In the genomic region with DNA sequence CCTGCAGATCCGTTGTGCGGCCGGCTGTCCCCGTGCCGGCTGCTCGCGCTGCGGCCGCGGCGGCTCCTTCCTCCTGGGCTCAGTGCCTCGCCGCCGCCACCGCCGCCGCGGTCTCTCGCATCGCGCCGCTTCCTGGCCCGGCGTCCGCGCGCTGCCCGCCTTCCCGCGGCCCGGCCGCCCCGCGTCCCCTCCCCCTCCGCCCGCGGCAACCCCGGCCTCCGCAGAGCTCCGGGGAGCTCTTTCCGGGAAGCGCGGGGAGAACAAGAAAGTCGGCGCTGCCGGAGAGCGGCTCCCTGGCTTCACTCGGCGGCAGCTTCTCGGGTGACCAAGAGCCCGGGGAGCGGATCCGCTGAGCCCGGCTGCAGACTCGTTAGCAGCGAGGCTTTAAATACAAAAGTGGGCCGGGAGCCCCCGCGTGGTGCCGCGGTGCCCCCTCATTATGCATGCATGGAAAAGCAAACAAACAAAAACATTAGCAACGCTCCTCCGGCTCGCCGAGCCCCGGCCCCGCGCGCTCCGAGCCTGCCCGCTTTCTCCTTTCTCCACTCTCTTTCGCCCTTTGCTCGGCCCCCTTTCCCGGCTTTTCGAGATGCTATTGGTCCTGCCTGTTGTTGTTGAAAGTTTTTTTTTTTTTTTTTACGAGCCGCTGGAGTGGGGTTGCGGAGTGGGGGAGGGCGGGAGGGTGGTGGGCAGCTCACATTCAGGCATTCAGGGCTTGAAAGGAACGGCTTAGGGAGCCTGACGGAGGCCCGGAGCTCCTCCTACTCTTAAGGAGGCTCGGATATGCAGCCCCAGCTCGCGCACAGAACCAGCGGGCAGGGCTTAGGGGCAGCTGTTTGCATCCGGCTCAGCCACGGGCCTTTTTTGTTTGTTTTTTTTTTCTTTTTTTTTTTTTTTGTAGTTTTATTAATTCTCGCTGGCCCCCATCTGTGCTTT, we compare ENCODE assay signal across 8 cellular contexts. TPM values are rescaled to one million over a fixed set of nuclear protein-coding genes. Genes with fewer than 3 reads are reported as not detected.
DNase-seq lines count a peak whose midpoint lies in the region; ATAC-seq and TF ChIP-seq lines count a peak whose summit lies in the region.

A gene with protein sequence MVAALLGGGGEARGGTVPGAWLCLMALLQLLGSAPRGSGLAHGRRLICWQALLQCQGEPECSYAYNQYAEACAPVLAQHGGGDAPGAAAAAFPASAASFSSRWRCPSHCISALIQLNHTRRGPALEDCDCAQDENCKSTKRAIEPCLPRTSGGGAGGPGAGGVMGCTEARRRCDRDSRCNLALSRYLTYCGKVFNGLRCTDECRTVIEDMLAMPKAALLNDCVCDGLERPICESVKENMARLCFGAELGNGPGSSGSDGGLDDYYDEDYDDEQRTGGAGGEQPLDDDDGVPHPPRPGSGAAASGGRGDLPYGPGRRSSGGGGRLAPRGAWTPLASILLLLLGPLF (minus strand): TSS at position 361 of the 936 bp plus-strand sequence. CDS start 727 bp downstream, outside the sequence.

- H3K27ac ChIP-seq in smooth muscle cell (ENCODE audit: low read depth), result peak within 1 kb of the TSS; percentile 84

- H3K4me1 ChIP-seq in smooth muscle cell (ENCODE audit: low read depth), result peaks cover 33% of the 10 kb centered on the region

- peak within 1 kb of the TSS; percentile 86 for H2AFZ ChIP-seq in smooth muscle cell (ENCODE audit: low read depth)

- TF ChIP-seq CTCF in GM06990 (IDR thresholded peaks at IDR 0.05; ENCODE audit: insufficient read depth, low read length, poor library complexity, severe bottlenecking), result no peak
- TF ChIP-seq CTCF in activated B cell treated with CpG ODN at 0.5 μM for 24 hours (IDR thresholded peaks at IDR 0.05), result no peak
- no peak for TF ChIP-seq CTCF in smooth muscle cell (IDR thresholded peaks at IDR 0.05; ENCODE audit: borderline replicate concordance, insufficient read depth, poor library complexity, severe bottlenecking)

- POLR2A ChIA-PET in activated B cell treated with CpG ODN at 0.5 μM for 24 hours (lab: Charles Lee), result no interaction called here

- WGBS in smooth muscle cell (ENCODE audit: low lambda C conversion rate), result under 1% methylated on average over 42 of the region's 89 CpGs

- H3K4me3 ChIP-seq in GM06990 (replicated peaks; ENCODE audit: low read depth, low read length), result peak within 1 kb of the TSS; percentile 64
- peak within 1 kb of the TSS; percentile 94 for H3K4me3 ChIP-seq in smooth muscle cell

- peak within 1 kb of the TSS; percentile 54 for H3K9ac ChIP-seq in smooth muscle cell (ENCODE audit: low read depth)

- ATAC-seq in HG02588 (IDR thresholded peaks at IDR 0.05; ENCODE audit: unreplicated experiment), result peak; percentile 49
- ATAC-seq in activated B cell treated with CpG ODN at 0.5 μM for 24 hours (ENCODE audit: low read depth), result peak; percentile 77

- H3K36me3 ChIP-seq in GM06990 (ENCODE audit: control insufficient read depth, insufficient read depth, low read length) (no peaks in the 10 kb centered on the region), smooth muscle cell (ENCODE audit: low read depth) (no peaks in the 10 kb centered on the region)

- H3K79me2 ChIP-seq in smooth muscle cell (ENCODE audit: low read depth), result peaks cover 21% of the 10 kb centered on the region

- H3K27me3 Mint-ChIP-seq in activated B cell treated with CpG ODN at 0.5 μM for 24 hours, result peaks cover 25% of the 10 kb centered on the region

- intact Hi-C loops in activated B cell treated with CpG ODN at 0.5 μM for 24 hours (cut with micrococcal nuclease), result loop anchor here (2.0 to 5.0 kb wide), 4 partner anchors 593 to 1440 kb away; a partner anchor contains a TSS

- peaks cover 2% of the 10 kb centered on the region for H3K9me3 Mint-ChIP-seq in activated B cell treated with CpG ODN at 0.5 μM for 24 hours

- no peaks in the 10 kb centered on the region for H3K9me3 ChIP-seq in smooth muscle cell (replicated peaks; ENCODE audit: low read depth)

- H3K36me3 Mint-ChIP-seq in activated B cell treated with CpG ODN at 0.5 μM for 24 hours (ENCODE audit: low read depth), result no peaks in the 10 kb centered on the region

- H4K20me1 ChIP-seq in smooth muscle cell (ENCODE audit: low read depth), result peaks cover 17% of the 10 kb centered on the region

- DNase-seq in GM06990 (ENCODE audit: extremely low read depth, insufficient read length) (peak; percentile 35), NCI-H1436 (lab: John Stamatoyannopoulos, UW) (peak; percentile 33), activated B cell treated with CpG ODN at 0.5 μM for 24 hours (peak; percentile 29), inferior parietal cortex (ENCODE audit: extremely low spot score) (peak; percentile 87), smooth muscle cell (lab: John Stamatoyannopoulos, UW; ENCODE audit: unreplicated experiment) (peak; percentile 74), NCI-H2081 treated with DMSO at 0.1 percent for 48 hours (lab: John Stamatoyannopoulos, UW) (no peak)
- DNase-seq in central memory CD4-positive, alpha-beta T cell, result peak; percentile 62

- CTCF ChIA-PET in activated B cell treated with CpG ODN at 0.5 μM for 24 hours (lab: Charles Lee), result no interaction called here

- H3K27me3 ChIP-seq in GM06990 (replicated peaks; ENCODE audit: control insufficient read depth, insufficient read depth, low read length), result peaks cover 2% of the 10 kb centered on the region
- no peaks in the 10 kb centered on the region for H3K27me3 ChIP-seq in smooth muscle cell (ENCODE audit: low read depth)

- peak within 1 kb of the TSS; percentile 90 for H3K4me2 ChIP-seq in smooth muscle cell

- H3F3A ChIP-seq in smooth muscle cell (ENCODE audit: low read depth), result peaks cover 13% of the 10 kb centered on the region

- peaks cover 19% of the 10 kb centered on the region for H3K4me1 Mint-ChIP-seq in activated B cell treated with CpG ODN at 0.5 μM for 24 hours

- no peak within 1 kb of the TSS for H3K27ac Mint-ChIP-seq in activated B cell treated with CpG ODN at 0.5 μM for 24 hours

- peak within 1 kb of the TSS; percentile 82 for H3K4me3 Mint-ChIP-seq in activated B cell treated with CpG ODN at 0.5 μM for 24 hours

RNA-seq across cellular contexts. Expression of the gene that starts here (rescaled TPM):
- total RNA-seq in activated B cell treated with CpG ODN at 0.5 μM for 24 hours (not detected in 2 replicates), smooth muscle cell (74.8 and 82.6 TPM in 2 replicates)
- 72.5 and 134 TPM in 2 replicates for polyA plus RNA-seq in smooth muscle cell

Comparison
In these comparisons a context has a peak if more than half of its experiments do, and no peak if none do; other contexts are left out.
1. RNA of the gene that starts here (total RNA-seq): 74.8 to 82.6 TPM in smooth muscle cell; not detected in activated B cell treated with CpG ODN at 0.5 μM for 24 hours; every median in the first group is over 10 times any median in the second.
2. Peak in DNase-seq and ATAC-seq in activated B cell treated with CpG ODN at 0.5 μM for 24 hours; RNA of the gene not detected or under 1 TPM.